Comparison of ENCODE assay signal across 1 cellular context in genomic region chr7:128671992-128672391, GRCh38.
TF ChIP-seq lines count a peak whose summit lies in the region.

TSS of gene GARIN1A (plus strand) at chr7:128672292. CDS start at chr7:128672398, 106 bp downstream.

TF ChIP-seq in HepG2, 621 proteins besides CTCF, POLR2A, EP300 and RAD21 (continued from another document):
- TF ChIP-seq PRDM4 (CRISPR knock-in tag; IDR thresholded peaks at IDR 0.05; ENCODE audit: borderline replicate concordance) (no peak), STAG1 (CRISPR knock-in tag; IDR thresholded peaks at IDR 0.05) (no peak), ZNF607 (CRISPR knock-in tag; IDR thresholded peaks at IDR 0.05; ENCODE audit: borderline replicate concordance) (no peak), ZNF382 (CRISPR knock-in tag; IDR thresholded peaks at IDR 0.05; ENCODE audit: borderline replicate concordance) (no peak), GLI4 (CRISPR knock-in tag; IDR thresholded peaks at IDR 0.05; ENCODE audit: borderline replicate concordance) (no peak), EED (CRISPR knock-in tag; IDR thresholded peaks at IDR 0.05) (no peak), ZNF646 (CRISPR knock-in tag; IDR thresholded peaks at IDR 0.05) (no peak), ZNF33B (CRISPR knock-in tag; IDR thresholded peaks at IDR 0.05) (no peak), ZNF121 (CRISPR knock-in tag; IDR thresholded peaks at IDR 0.05) (no peak), PLSCR1 (CRISPR knock-in tag; IDR thresholded peaks at IDR 0.05; ENCODE audit: borderline replicate concordance) (no peak)
TF ChIP-seq in HepG2: peak in this region for 0.
